In genomic region chr22:48098243-48098935, GRCh38 we compare ENCODE assay signal across 7 cellular contexts.
DNase-seq lines count a peak whose midpoint lies in the region; ATAC-seq and TF ChIP-seq lines count a peak whose summit lies in the region.

No MANE protein-coding gene starts in this region.

- peak overlapping the region in 1 of 2 donors; percentile 15 for H3K4me3 ChIP-seq in duodenal mucosa (ENCODE audit: low read depth in 1 of 2, low read length in 2 of 2)
- no peak overlapping the region for H3K4me3 ChIP-seq in suprapubic skin
- no peak overlapping the region for H3K4me3 ChIP-seq in upper lobe of left lung

- DNase-seq in suprapubic skin (ENCODE audit: low spot score in 2 of 2) (no peak), upper lobe of left lung (no peak), chondrocyte (ENCODE audit: low spot score) (no peak)

- H3K27ac ChIP-seq in duodenal mucosa (ENCODE audit: low read depth, low read length) (peak overlapping the region; percentile 10), suprapubic skin (no peak overlapping the region), upper lobe of left lung (no peak overlapping the region)

- H3K4me1 ChIP-seq in duodenal mucosa (ENCODE audit: control insufficient read depth in 1 of 2, insufficient read depth in 2 of 2, low read length in 2 of 2) (peaks cover 0 to 15% of the 10 kb centered on the region in 2 donors), suprapubic skin (no peaks in the 10 kb centered on the region), upper lobe of left lung (no peaks in the 10 kb centered on the region)

- H3K27me3 Mint-ChIP-seq in chondrocyte (ENCODE audit: low read depth): peaks cover 54% of the 10 kb centered on the region

- H3K9me3 ChIP-seq in duodenal mucosa (ENCODE audit: control insufficient read depth in 1 of 2, low read length in 2 of 2) (no peaks in the 10 kb centered on the region), suprapubic skin (no peaks in the 10 kb centered on the region), upper lobe of left lung (no peaks in the 10 kb centered on the region)

- no peaks in the 10 kb centered on the region for H3K36me3 Mint-ChIP-seq in chondrocyte (ENCODE audit: low read depth)

- 74% methylated on average over 8 of the region's 8 CpGs for WGBS in suprapubic skin
- WGBS in upper lobe of left lung, 2 donors: 34 to 43% methylated on average over 8 of the region's 8 CpGs

- TF ChIP-seq POLR2A in suprapubic skin (IDR thresholded peaks at IDR 0.05) (no peak), upper lobe of left lung (IDR thresholded peaks at IDR 0.05) (no peak)

- no peak overlapping the region for H3K9ac ChIP-seq in duodenal mucosa (ENCODE audit: low read depth in 1 of 2, low read length in 2 of 2)

- H3K27me3 ChIP-seq in duodenal mucosa (ENCODE audit: control insufficient read depth in 1 of 2, insufficient read depth in 2 of 2, low read length in 2 of 2) (no peaks in the 10 kb centered on the region), suprapubic skin (peaks cover 19% of the 10 kb centered on the region), upper lobe of left lung (no peaks in the 10 kb centered on the region)

- no peak overlapping the region for H3K27ac Mint-ChIP-seq in chondrocyte (ENCODE audit: unreplicated experiment)

- no peaks in the 10 kb centered on the region for H3K9me3 Mint-ChIP-seq in chondrocyte (ENCODE audit: low read depth)

- TF ChIP-seq CTCF in suprapubic skin (IDR thresholded peaks at IDR 0.05) (no peak), upper lobe of left lung (IDR thresholded peaks at IDR 0.05) (no peak), chondrocyte (IDR thresholded peaks at IDR 0.05) (no peak)

- TF ChIP-seq EP300 in suprapubic skin (IDR thresholded peaks at IDR 0.05) (no peak), upper lobe of left lung (IDR thresholded peaks at IDR 0.05) (no peak)

- no peak overlapping the region for H3K4me3 Mint-ChIP-seq in chondrocyte (ENCODE audit: unreplicated experiment)

- H3K36me3 ChIP-seq in duodenal mucosa (ENCODE audit: control insufficient read depth in 1 of 2, insufficient read depth in 2 of 2, low read length in 2 of 2) (no peaks in the 10 kb centered on the region), suprapubic skin (no peaks in the 10 kb centered on the region), upper lobe of left lung (no peaks in the 10 kb centered on the region)

- no peaks in the 10 kb centered on the region for H3K4me1 Mint-ChIP-seq in chondrocyte (ENCODE audit: low read depth)

- ATAC-seq in GM18511 (IDR thresholded peaks at IDR 0.05; ENCODE audit: unreplicated experiment): peak; percentile 89
- peak; percentile 68 for ATAC-seq in GM21515 (IDR thresholded peaks at IDR 0.05; ENCODE audit: unreplicated experiment)
- peak; percentile 77 for ATAC-seq in HG03575 (IDR thresholded peaks at IDR 0.05; ENCODE audit: extremely low read depth, insufficient number of reproducible peaks, low FRiP score, unreplicated experiment)
- no peak for ATAC-seq in upper lobe of left lung (ENCODE audit: low FRiP score in 2 of 2)

Comparison
In these comparisons a context has a peak if more than half of its experiments do, and no peak if none do; other contexts are left out.
1. ATAC-seq: peak in GM18511 (single experiment), GM21515 (single experiment) and HG03575 (single experiment); none in upper lobe of left lung (0 of 2).